9 cellular contexts compared by ENCODE assay signal in the genomic region with DNA sequence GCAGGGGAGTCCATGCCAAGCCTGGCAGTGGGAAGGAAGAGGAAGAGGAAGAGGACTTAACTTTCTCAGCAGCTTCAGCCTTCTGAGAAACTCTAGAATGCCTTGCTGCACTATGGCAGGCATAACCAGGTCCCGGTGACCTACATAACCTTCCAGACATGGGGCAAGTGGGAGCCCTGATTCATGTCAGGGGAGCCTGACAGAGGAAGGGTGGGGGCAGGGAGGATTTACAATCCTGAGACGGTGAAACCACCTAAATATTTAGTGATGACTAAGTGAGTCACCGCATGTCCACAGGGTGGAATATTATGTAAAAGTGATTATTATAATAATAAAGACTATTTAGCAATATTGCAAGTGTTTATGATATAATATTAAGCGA. TPM values are rescaled to one million over a fixed set of nuclear protein-coding genes. Genes with fewer than 3 reads are reported as not detected.
A peak's percentile ranks its signal among the peaks of the same experiment; 100 is the strongest.
DNase-seq lines count a peak whose midpoint lies in the region; TF ChIP-seq lines count a peak whose summit lies in the region.
"Had no signal": no experiment of that assay in that cellular context is flagged by ENCODE, and none has a peak within 500 bp of the region (broad histone marks: within the 10 kb centered on the region; RNA-seq: fewer than 3 reads in every experiment).

No MANE protein-coding gene starts in this region.

- H3K4ac ChIP-seq in mesenchymal stem cell (ENCODE audit: low read depth in 1 of 2, low read length in 2 of 2) = peak overlapping the region; percentile 61 to 97

- peak overlapping the region; percentile 83 for H4K8ac ChIP-seq in mesenchymal stem cell (ENCODE audit: low read length)

- H3K79me1 ChIP-seq in mesenchymal stem cell (replicated peaks; ENCODE audit: low read length, poor library complexity, severe bottlenecking) = no peaks in the 10 kb centered on the region

- intact Hi-C loops in mammary epithelial cell (cut with micrococcal nuclease) = loop anchor here (1.0 kb wide), 3 partner anchors 14 to 46 kb away; no protein-coding TSS in a partner anchor

- peak overlapping the region; percentile 87 to 98 for H3K18ac ChIP-seq in mesenchymal stem cell (ENCODE audit: low read depth in 1 of 2, low read length in 2 of 2)

- no peaks in the 10 kb centered on the region for H3K9me3 ChIP-seq in HUES6 (ENCODE audit: control insufficient read depth, insufficient read depth, low read depth, low read length)
- H3K9me3 ChIP-seq in mammary epithelial cell (replicated peaks; ENCODE audit: insufficient read depth, low read length) = no peaks in the 10 kb centered on the region
- no peaks in the 10 kb centered on the region for H3K9me3 ChIP-seq in mesenchymal stem cell (ENCODE audit: control insufficient read depth, low read length)
- H3K9me3 ChIP-seq in CD8-positive, alpha-beta memory T cell (ENCODE audit: low read length) = no peaks in the 10 kb centered on the region
- H3K9me3 ChIP-seq: BE2C had no signal

- no peaks in the 10 kb centered on the region for H4K20me1 ChIP-seq in mammary epithelial cell (ENCODE audit: insufficient read depth, low read length)

- H3K4me1 ChIP-seq in HUES6 (ENCODE audit: control insufficient read depth, insufficient read depth, low read length) = peaks cover 69% of the 10 kb centered on the region
- peaks cover 80% of the 10 kb centered on the region for H3K4me1 ChIP-seq in mammary epithelial cell (ENCODE audit: insufficient read depth, low read length)
- peaks cover 45% of the 10 kb centered on the region for H3K4me1 ChIP-seq in mesenchymal stem cell (ENCODE audit: control insufficient read depth, insufficient read depth, low read depth, low read length)
- no peaks in the 10 kb centered on the region for H3K4me1 ChIP-seq in CD8-positive, alpha-beta memory T cell (ENCODE audit: insufficient read depth, low read length)
- H3K4me1 ChIP-seq: BE2C had no signal

- dilution Hi-C loops in mammary epithelial cell (cut with HindIII; ENCODE audit: low sequenced_read_pairs) = no loop called here

- peak overlapping the region; percentile 39 for H2BK15ac ChIP-seq in mesenchymal stem cell (ENCODE audit: low read depth, poor library complexity, severe bottlenecking)

- H3K36me3 ChIP-seq in HUES6 (ENCODE audit: control insufficient read depth, insufficient read depth, low read length) (no peaks in the 10 kb centered on the region), mammary epithelial cell (ENCODE audit: insufficient read depth, low read length) (no peaks in the 10 kb centered on the region), mesenchymal stem cell (ENCODE audit: control insufficient read depth in 1 of 2, insufficient read depth in 2 of 2, low read depth in 1 of 2, low read length in 2 of 2) (no peaks in the 10 kb centered on the region)
- H3K36me3 ChIP-seq in CD8-positive, alpha-beta memory T cell (ENCODE audit: insufficient read depth, low read length) = no peaks in the 10 kb centered on the region
- H3K36me3 ChIP-seq: BE2C had no signal

- peaks cover 8 to 9% (median 9%) of the 10 kb centered on the region in 3 donors for H3K27me3 Mint-ChIP-seq in immature natural killer cell (ENCODE audit: low read depth in 3 of 3)
- H3K27me3 Mint-ChIP-seq in CD8-positive, alpha-beta memory T cell = peaks cover 11 to 22% of the 10 kb centered on the region in 2 donors

- POLR2A ChIA-PET in CD8-positive, alpha-beta memory T cell (lab: Charles Lee) = no interaction called here

- peak overlapping the region; percentile 83 for H2BK120ac ChIP-seq in mesenchymal stem cell (ENCODE audit: low read depth, low read length)

- no peaks in the 10 kb centered on the region for H3K9me3 Mint-ChIP-seq in immature natural killer cell
- H3K9me3 Mint-ChIP-seq in CD8-positive, alpha-beta memory T cell = no peaks in the 10 kb centered on the region

- H3K27ac ChIP-seq in HUES6 (ENCODE audit: low read depth, low read length) = peak overlapping the region; percentile 86
- peak overlapping the region; percentile 84 for H3K27ac ChIP-seq in mammary epithelial cell (ENCODE audit: insufficient read depth, low read depth, low read length)
- H3K27ac ChIP-seq in mesenchymal stem cell (ENCODE audit: low read length, poor library complexity, severe bottlenecking) = peak overlapping the region; percentile 99
- no peak overlapping the region for H3K27ac ChIP-seq in CD8-positive, alpha-beta memory T cell (ENCODE audit: low read depth, low read length)

- no peaks in the 10 kb centered on the region for H3K27me3 ChIP-seq in HUES6 (ENCODE audit: control insufficient read depth, insufficient read depth, low read length)
- no peaks in the 10 kb centered on the region for H3K27me3 ChIP-seq in mammary epithelial cell (ENCODE audit: insufficient read depth, low read length)
- H3K27me3 ChIP-seq in mesenchymal stem cell (ENCODE audit: control insufficient read depth in 1 of 2, insufficient read depth in 1 of 2, low read length in 2 of 2) = no peaks in the 10 kb centered on the region
- no peaks in the 10 kb centered on the region for H3K27me3 ChIP-seq in CD8-positive, alpha-beta memory T cell (ENCODE audit: insufficient read depth, low read length, poor library complexity, severe bottlenecking)
- H3K27me3 ChIP-seq: BE2C had no signal

- no peak overlapping the region for H3K27ac Mint-ChIP-seq in immature natural killer cell
- no peak overlapping the region for H3K27ac Mint-ChIP-seq in CD8-positive, alpha-beta memory T cell

- in situ Hi-C loops in mammary epithelial cell (cut with MboI; ENCODE audit: low sequenced_read_pairs in 2 of 2) = no loop called here

- peak overlapping the region; percentile 99 for H2BK5ac ChIP-seq in mesenchymal stem cell (ENCODE audit: low read depth, low read length, poor library complexity, severe bottlenecking)

- peak overlapping the region; percentile 77 for H3K4me2 ChIP-seq in mammary epithelial cell (ENCODE audit: insufficient read depth, low read depth, low read length)
- no peak overlapping the region for H3K4me2 ChIP-seq in mesenchymal stem cell (ENCODE audit: low read length, poor library complexity, severe bottlenecking)

- peaks cover 0 to 3% (median 0%) of the 10 kb centered on the region in 3 donors for H3K36me3 Mint-ChIP-seq in immature natural killer cell
- no peaks in the 10 kb centered on the region for H3K36me3 Mint-ChIP-seq in CD8-positive, alpha-beta memory T cell

- no TSS peak for BruUV-seq in mammary epithelial cell (replicated peaks; lab: Mats Ljungman, UMichigan)

- peak overlapping the region; percentile 66 for H3K9ac ChIP-seq in HUES6 (ENCODE audit: low read length)
- no peak overlapping the region for H3K9ac ChIP-seq in mammary epithelial cell (ENCODE audit: insufficient read depth, low read length)
- peak overlapping the region; percentile 66 for H3K9ac ChIP-seq in mesenchymal stem cell (ENCODE audit: low read length)

- H2BK12ac ChIP-seq in mesenchymal stem cell (ENCODE audit: low read length in 2 of 2) = peak overlapping the region; percentile 90

- H3K14ac ChIP-seq in mesenchymal stem cell (ENCODE audit: low read length in 2 of 2) = peak overlapping the region in 1 of 2 experiments; percentile 74

- H3K23ac ChIP-seq in mesenchymal stem cell (ENCODE audit: low read length in 2 of 2) = no peak overlapping the region

- H3K4me3 Mint-ChIP-seq in immature natural killer cell = no peak overlapping the region
- no peak overlapping the region for H3K4me3 Mint-ChIP-seq in CD8-positive, alpha-beta memory T cell

- H3K4me1 Mint-ChIP-seq in immature natural killer cell = no peaks in the 10 kb centered on the region
- no peaks in the 10 kb centered on the region for H3K4me1 Mint-ChIP-seq in CD8-positive, alpha-beta memory T cell

- no peaks in the 10 kb centered on the region for H3K79me2 ChIP-seq in mammary epithelial cell (ENCODE audit: insufficient read depth, low read length)

- DNase-seq in A172 (ENCODE audit: low spot score) (peak; percentile 96), mammary epithelial cell (peak; percentile 94), mesenchymal stem cell (peak; percentile 79), NOMO-1 (lab: John Stamatoyannopoulos, UW; ENCODE audit: unreplicated experiment in 2 of 2) (no peak), immature natural killer cell (no peak)
- no peak for DNase-seq in CD8-positive, alpha-beta memory T cell
- no peak for DNase-seq in activated T-cell treated with anti-CD3 and anti-CD28 coated beads, Interleukin-2, amount 50 U/mL, for 48 hours
- DNase-seq: BE2C had no signal

- CTCF ChIA-PET in mammary epithelial cell (lab: Charles Lee; ENCODE audit: low non-redundant PET) = interaction anchor here (0.6 kb wide), 1 partner anchor 30 kb away, joined by 3 read pairs; no protein-coding TSS in a partner anchor
- CTCF ChIA-PET in CD8-positive, alpha-beta memory T cell (lab: Charles Lee) = no interaction called here

- WGBS in mammary epithelial cell (ENCODE audit: low coverage, missing lambda C conversion rate) = 2% methylated on average over 4 of the region's 4 CpGs
- WGBS in mesenchymal stem cell = 37% methylated on average over 2 of the region's 4 CpGs

- H2AFZ ChIP-seq in mammary epithelial cell (ENCODE audit: low read depth, low read length) = no peak overlapping the region
- no peak overlapping the region for H2AFZ ChIP-seq in mesenchymal stem cell (ENCODE audit: low read depth, low read length)

- peak overlapping the region; percentile 100 for H2AK5ac ChIP-seq in mesenchymal stem cell (ENCODE audit: low read length, severe bottlenecking)

- no peak for TF ChIP-seq CTCF in mammary epithelial cell (conservative IDR thresholded peaks at IDR 0.05 in 1 of 2, IDR thresholded peaks at IDR 0.05 in 1 of 2; ENCODE audit: extremely low read depth in 1 of 2, insufficient read depth in 1 of 2, low read depth in 1 of 2, low read length in 2 of 2)

- H4K91ac ChIP-seq in mesenchymal stem cell (ENCODE audit: low read length) = peak overlapping the region; percentile 91

- no peak overlapping the region for H3K4me3 ChIP-seq in HUES6 (ENCODE audit: low read depth, low read length)
- H3K4me3 ChIP-seq in mammary epithelial cell (replicated peaks in 1 of 3; ENCODE audit: insufficient read depth in 1 of 3, low read depth in 2 of 3, low read length in 3 of 3) = peak overlapping the region in 1 of 3 experiments; percentile 20
- H3K4me3 ChIP-seq in mesenchymal stem cell (ENCODE audit: insufficient read depth in 1 of 2, low read depth in 1 of 2, low read length in 2 of 2) = peak overlapping the region in 1 of 2 experiments; percentile 22
- H3K4me3 ChIP-seq in CD8-positive, alpha-beta memory T cell (ENCODE audit: low read length) = no peak overlapping the region

RNA-seq across cellular contexts. Expression of a gene that starts 46.7 kb away (rescaled TPM):
- total RNA-seq in A172 (2014; rRNA removed; shearing (Covaris generic)) = 168 and 182 TPM in 2 replicates
- 100 to 1,000 TPM; 116 to 144 TPM for total RNA-seq in mammary epithelial cell
- polyA plus RNA-seq in mammary epithelial cell (47.5 TPM), immature natural killer cell (not detected)
- 86.1 TPM for polyA minus RNA-seq in mammary epithelial cell
- polyA plus RNA-seq in mesenchymal stem cell (2013, experiment 1 of 2) = 16.1 TPM
- 15.4 TPM for polyA plus RNA-seq in mesenchymal stem cell (2013, experiment 2 of 2)
- total RNA-seq in CD8-positive, alpha-beta memory T cell = not detected
- 0.10 TPM for polyA plus RNA-seq in CD8-positive, alpha-beta memory T cell

Comparison
In these comparisons a context has a peak if more than half of its experiments do, and no peak if none do; other contexts are left out.
1. DNase-seq: peak in A172 (single experiment), mammary epithelial cell (single experiment) and mesenchymal stem cell (single experiment); none in NOMO-1 (0 of 2), immature natural killer cell (0 of 3), CD8-positive, alpha-beta memory T cell (0 of 5) and activated T-cell treated with anti-CD3 and anti-CD28 coated beads, Interleukin-2, amount 50 U/mL, for 48 hours (0 of 2).
2. RNA of a gene that starts 46.7 kb away (total RNA-seq): 168 to 182 TPM in A172 and 116 to 144 TPM in mammary epithelial cell; not detected in CD8-positive, alpha-beta memory T cell; every median in the first group is over 100 times any median in the second.